In the genomic region with DNA sequence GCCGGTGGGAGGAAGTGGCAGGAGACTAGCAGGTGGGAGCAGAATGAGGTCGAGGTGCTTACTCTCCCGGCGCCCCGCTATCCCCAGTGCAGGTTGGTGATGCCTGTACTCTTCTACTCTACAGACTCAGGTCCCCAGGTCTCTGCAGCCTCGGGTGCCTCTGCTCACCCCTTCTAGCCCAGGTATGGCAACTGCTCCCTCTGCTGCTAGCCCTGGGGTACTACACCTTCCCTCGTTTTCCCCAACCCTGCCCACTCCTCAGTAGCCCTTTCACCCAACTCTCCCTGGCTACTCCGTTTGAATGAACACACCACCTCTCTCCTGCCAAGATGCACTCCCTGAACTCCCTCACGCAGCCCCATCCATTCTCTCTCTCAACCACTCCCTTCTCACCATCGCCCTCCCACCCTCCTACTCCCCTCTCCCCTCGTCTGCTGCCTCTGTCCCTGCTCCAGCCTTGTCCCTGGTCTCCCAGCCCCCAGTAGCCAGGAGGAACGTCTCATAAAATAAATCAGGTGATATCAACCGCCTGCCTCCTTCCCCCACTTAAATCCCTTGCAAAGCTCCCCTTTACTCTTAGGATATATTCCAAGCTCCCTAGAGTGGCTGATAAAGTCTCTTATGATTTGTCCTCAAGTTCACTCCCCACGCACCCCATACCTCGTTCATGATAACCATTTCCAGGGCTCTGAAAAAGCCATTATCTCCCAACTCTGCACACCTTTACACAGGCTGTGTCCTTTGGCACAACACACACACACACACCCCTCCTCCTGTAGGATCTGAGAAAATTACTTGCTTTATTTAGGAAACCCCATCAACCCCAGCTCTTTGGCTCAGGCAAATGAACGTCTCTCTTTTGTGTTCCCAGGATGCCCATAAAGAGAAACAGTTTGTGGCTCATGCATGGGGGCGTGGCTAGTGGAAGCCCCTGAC, we compare ENCODE assay signal across 8 cellular contexts. TPM values are rescaled to one million over a fixed set of nuclear protein-coding genes. Genes with fewer than 3 reads are reported as not detected.
DNase-seq lines count a peak whose midpoint lies in the region; ATAC-seq, FAIRE-seq and TF ChIP-seq lines count a peak whose summit lies in the region.

No MANE protein-coding gene starts in this region.

- ATAC-seq in lung (ENCODE audit: insufficient read depth, low FRiP score) (peak; percentile 81), HG03159 (IDR thresholded peaks at IDR 0.05; ENCODE audit: unreplicated experiment) (no peak)

- TF ChIP-seq CTCF in BE2C (IDR thresholded peaks at IDR 0.05; ENCODE audit: low read depth, low read length) (peak; percentile 95), dorsolateral prefrontal cortex (IDR thresholded peaks at IDR 0.05 in 54 of 56, conservative IDR thresholded peaks at IDR 0.05 in 2 of 56; ENCODE audit: low read depth in 1 of 56, partially characterized antibody in 56 of 56) (peak; percentile 43 to 90 (median 80)), lung (IDR thresholded peaks at IDR 0.05; ENCODE audit: control extremely low read depth, extremely low read depth) (peak; percentile 45)

- peaks cover 47% of the 10 kb centered on the region for H3K27me3 Mint-ChIP-seq in activated CD4-positive, alpha-beta T cell treated with anti-CD3 and anti-CD28 coated beads, Interleukin-2, amount 10 ng/mL, durations not matched to agents 7 days and 5 days

- H3K4me1 Mint-ChIP-seq in activated CD4-positive, alpha-beta T cell treated with anti-CD3 and anti-CD28 coated beads, Interleukin-2, amount 10 ng/mL, durations not matched to agents 7 days and 5 days = peaks cover 23% of the 10 kb centered on the region

- H3K9me3 Mint-ChIP-seq in activated CD4-positive, alpha-beta T cell treated with anti-CD3 and anti-CD28 coated beads, Interleukin-2, amount 10 ng/mL, durations not matched to agents 7 days and 5 days = peaks cover 2% of the 10 kb centered on the region

- no peak for FAIRE-seq in H54 (lab: Jason Lieb, UNC)

- H3K4me3 ChIP-seq in BE2C (ENCODE audit: low read depth, low read length) (peak overlapping the region; percentile 26), dorsolateral prefrontal cortex (peak overlapping the region in 41 of 59 donors; percentile 5 to 54 (median 28)), lung (no peak overlapping the region)

- DNase-seq in BE2C = peak; percentile 80
- peak; percentile 56 for DNase-seq in H54 (ENCODE audit: insufficient read length, low spot score)
- DNase-seq in NCI-H345 (lab: John Stamatoyannopoulos, UW) = peak; percentile 74
- peak; percentile 77 for DNase-seq in activated CD4-positive, alpha-beta T cell treated with anti-CD3 and anti-CD28 coated beads, Interleukin-2, amount 10 ng/mL, durations not matched to agents 7 days and 5 days
- peak; percentile 35 to 75 (median 58) for DNase-seq in dorsolateral prefrontal cortex
- DNase-seq in lung (ENCODE audit: low spot score) = peak; percentile 65
- peak; percentile 51 for DNase-seq in stimulated activated CD8-positive, alpha-beta memory T cell treated with anti-CD3 and anti-CD28 coated beads, Interleukin-15, amount 100 ng/mL, for 1 hour (ENCODE audit: low read depth)

- H3K9me3 ChIP-seq in BE2C (no peaks in the 10 kb centered on the region), lung (ENCODE audit: control insufficient read depth in 2 of 2, insufficient read depth in 1 of 2, low read length in 1 of 2) (peaks cover 0 to 2% of the 10 kb centered on the region in 2 donors)

- CTCF ChIA-PET in activated CD4-positive, alpha-beta T cell treated with anti-CD3 and anti-CD28 coated beads, Interleukin-2, amount 10 ng/mL, durations not matched to agents 7 days and 5 days (lab: Charles Lee) = interaction anchor here (0.5 to 1.8 kb wide), 20 partner anchors 9 to 317 kb away, joined by 3 to 20 read pairs (median 4); a partner anchor contains a TSS

- H3K27ac Mint-ChIP-seq in activated CD4-positive, alpha-beta T cell treated with anti-CD3 and anti-CD28 coated beads, Interleukin-2, amount 10 ng/mL, durations not matched to agents 7 days and 5 days = no peak overlapping the region

- H3K27ac ChIP-seq in dorsolateral prefrontal cortex (peak overlapping the region in 12 of 59 donors; percentile 3 to 43 (median 14)), lung (ENCODE audit: low read depth in 1 of 2, low read length in 1 of 2) (no peak overlapping the region)

- no peak for TF ChIP-seq POLR2A in H54 (IDR thresholded peaks at IDR 0.05; ENCODE audit: low read depth, low read length)

- POLR2A ChIA-PET in activated CD4-positive, alpha-beta T cell treated with anti-CD3 and anti-CD28 coated beads, Interleukin-2, amount 10 ng/mL, durations not matched to agents 7 days and 5 days (lab: Charles Lee) = no interaction called here

- H3K27me3 ChIP-seq in BE2C = 0 out of 2 replicates have a peak, but pooled peaks cover under 1% of the 10 kb centered on the region
- H3K27me3 ChIP-seq in dorsolateral prefrontal cortex = peaks cover 0 to 68% (median 18%) of the 10 kb centered on the region in 45 donors
- no peaks in the 10 kb centered on the region for H3K27me3 ChIP-seq in lung (ENCODE audit: control insufficient read depth, insufficient read depth)

- H3K4me1 ChIP-seq in BE2C = no peaks in the 10 kb centered on the region; the same call in none of the 2 replicates
- peaks cover 0 to 8% of the 10 kb centered on the region in 2 donors for H3K4me1 ChIP-seq in lung (ENCODE audit: control insufficient read depth in 2 of 2, insufficient read depth in 2 of 2, low read length in 2 of 2)

- no peaks in the 10 kb centered on the region for H3K36me3 Mint-ChIP-seq in activated CD4-positive, alpha-beta T cell treated with anti-CD3 and anti-CD28 coated beads, Interleukin-2, amount 10 ng/mL, durations not matched to agents 7 days and 5 days (ENCODE audit: low read depth)

- intact Hi-C loops in dorsolateral prefrontal cortex (cut with DNase I) = no loop called here

- WGBS in lung, 2 donors = 7 to 8% methylated on average over 17 of the region's 17 CpGs

- no peaks in the 10 kb centered on the region for H3K36me3 ChIP-seq in BE2C
- H3K36me3 ChIP-seq in lung (ENCODE audit: control insufficient read depth in 2 of 2, insufficient read depth in 2 of 2, low read length in 2 of 2) = no peaks in the 10 kb centered on the region

- H3K4me3 Mint-ChIP-seq in activated CD4-positive, alpha-beta T cell treated with anti-CD3 and anti-CD28 coated beads, Interleukin-2, amount 10 ng/mL, durations not matched to agents 7 days and 5 days = no peak overlapping the region

RNA-seq across cellular contexts. Expression of a gene that starts 8.2 kb away (rescaled TPM):
- polyA plus RNA-seq in BE2C (2012; ENCODE audit: insufficient read depth, insufficient read length, low read depth) = 67.1 TPM
- not detected for total RNA-seq in activated CD4-positive, alpha-beta T cell treated with anti-CD3 and anti-CD28 coated beads, Interleukin-2, amount 10 ng/mL, durations not matched to agents 7 days and 5 days
- total RNA-seq in dorsolateral prefrontal cortex = 100 to 1,000 TPM in 12 of 120 experiments, 10 to 100 TPM in 108; 26.3 to 120 (median 70.9) TPM
- total RNA-seq in lung = 10 to 100 TPM in 1 of 2 donors, 1 to 10 TPM in 1; 8.6 to 10.2 TPM
- polyA plus RNA-seq in lung = 1 to 10 TPM; 3.8 to 7.3 TPM

RNA-seq across cellular contexts. Expression of a gene that starts 44.2 kb away (rescaled TPM):
- polyA plus RNA-seq in BE2C (2012; ENCODE audit: insufficient read depth, insufficient read length, low read depth) = 1.8 TPM
- not detected for total RNA-seq in activated CD4-positive, alpha-beta T cell treated with anti-CD3 and anti-CD28 coated beads, Interleukin-2, amount 10 ng/mL, durations not matched to agents 7 days and 5 days
- total RNA-seq in dorsolateral prefrontal cortex = 100 to 1,000 TPM in 69 of 120 experiments, 10 to 100 TPM in 51; 22.2 to 179 (median 105) TPM
- under 1 TPM; 0.15 to 0.26 TPM for total RNA-seq in lung
- under 1 TPM; 0.10 to 0.14 TPM for polyA plus RNA-seq in lung

RNA-seq across cellular contexts. Expression of a gene that starts 56.5 kb away (rescaled TPM):
- 27.9 TPM for polyA plus RNA-seq in BE2C (2012; ENCODE audit: insufficient read depth, insufficient read length, low read depth)
- total RNA-seq in activated CD4-positive, alpha-beta T cell treated with anti-CD3 and anti-CD28 coated beads, Interleukin-2, amount 10 ng/mL, durations not matched to agents 7 days and 5 days = 10 to 100 TPM; 12.5 to 14.1 TPM
- 10 to 100 TPM in 119 of 120 experiments, 1 to 10 TPM in 1; 9.5 to 40.3 (median 18.4) TPM for total RNA-seq in dorsolateral prefrontal cortex
- total RNA-seq in lung = 10 to 100 TPM in 1 of 2 donors, 1 to 10 TPM in 1; 4.6 to 13.6 TPM
- 10 to 100 TPM; 12.1 to 15.7 TPM for polyA plus RNA-seq in lung

Comparison
In these comparisons a context has a peak if more than half of its experiments do, and no peak if none do; other contexts are left out.
1. CTCF ChIP-seq: peak in every context shown above with its lines; median percentile 95 in BE2C; 80 in dorsolateral prefrontal cortex; 45 in lung.
2. RNA of a gene that starts 8.2 kb away (total RNA-seq): 26.3 to 120 TPM in dorsolateral prefrontal cortex and 8.6 to 10.2 TPM in lung; not detected in activated CD4-positive, alpha-beta T cell treated with anti-CD3 and anti-CD28 coated beads, Interleukin-2, amount 10 ng/mL, durations not matched to agents 7 days and 5 days; every median in the first group is over 4 times any median in the second.
3. RNA of a gene that starts 44.2 kb away (total RNA-seq): 22.2 to 179 TPM in dorsolateral prefrontal cortex; 0.15 to 0.26 TPM in lung and not detected in activated CD4-positive, alpha-beta T cell treated with anti-CD3 and anti-CD28 coated beads, Interleukin-2, amount 10 ng/mL, durations not matched to agents 7 days and 5 days; every median in the first group is over 10 times any median in the second.
4. Peak in every context shown above with its lines, with median percentiles within 50 percentile points of each other: DNase-seq.